ENCODE assay signal across 10 cellular contexts in the genomic region with DNA sequence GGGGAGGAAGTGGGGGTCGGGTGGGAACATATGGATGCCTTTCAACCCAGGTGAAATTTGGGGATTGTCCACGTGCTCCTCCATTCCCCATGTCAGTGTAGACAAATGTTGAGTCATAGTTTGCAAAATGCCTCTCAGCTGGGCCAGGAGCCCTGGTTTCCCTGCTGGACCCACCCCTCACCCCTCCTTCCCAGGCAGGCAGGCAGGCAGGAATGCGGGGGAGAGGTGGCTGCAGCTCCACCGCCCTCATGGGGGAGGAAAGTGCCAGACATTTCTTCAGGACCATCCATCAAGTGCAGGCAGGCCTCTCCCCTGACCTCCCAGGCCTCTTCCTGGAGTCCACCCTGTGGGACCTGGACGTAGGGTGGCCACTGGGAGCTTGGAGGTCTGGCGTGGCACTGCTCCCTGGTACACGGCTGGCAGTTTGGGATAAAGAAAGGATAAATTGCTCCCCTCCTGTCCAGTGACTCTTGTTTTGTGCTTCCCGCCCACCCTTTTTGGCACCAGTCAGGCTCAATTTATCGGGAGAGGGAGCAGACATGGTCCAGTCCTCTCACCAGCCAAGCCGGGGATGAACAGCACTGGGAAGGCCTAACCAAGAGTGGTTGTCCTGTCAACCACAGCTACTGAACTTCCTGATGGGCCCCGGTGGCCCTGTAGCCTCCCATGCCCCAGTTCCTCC. TPM values are rescaled to one million over a fixed set of nuclear protein-coding genes. Genes with fewer than 3 reads are reported as not detected.
DNase-seq lines count a peak whose midpoint lies in the region; FAIRE-seq and TF ChIP-seq lines count a peak whose summit lies in the region.
"Had no signal": no experiment of that assay in that cellular context is flagged by ENCODE, and none has a peak within 500 bp of the region (broad histone marks: within the 10 kb centered on the region; RNA-seq: fewer than 3 reads in every experiment).

No MANE protein-coding gene starts in this region.

- TF ChIP-seq EP300 in H1 (IDR thresholded peaks at IDR 0.05; ENCODE audit: borderline replicate concordance in 1 of 2, low read depth in 2 of 2, low read length in 2 of 2) = no peak

- H3K27ac ChIP-seq in H1 (ENCODE audit: low read depth, low read length) (peak overlapping the region; percentile 35; the same call in 1 of the 2 replicates), mesenchymal stem cell (ENCODE audit: low read length, poor library complexity, severe bottlenecking) (no peak overlapping the region)

- TF ChIP-seq RAD21 in H1 (IDR thresholded peaks at IDR 0.05 in 1 of 2, conservative IDR thresholded peaks at IDR 0.05 in 1 of 2; ENCODE audit: low read depth in 2 of 2, low read length in 2 of 2) = peak; percentile 7 to 9; a peak in 2 of 4 replicates

- peak overlapping the region in 1 of 4 experiments; percentile 6; a peak in 2 of 7 replicates for H3K9ac ChIP-seq in H1 (replicated peaks in 1 of 4; ENCODE audit: extremely low read depth in 1 of 4, low read depth in 3 of 4, low read length in 3 of 4)
- peak overlapping the region; percentile 70 for H3K9ac ChIP-seq in mesenchymal stem cell (ENCODE audit: low read length)

- H3K27me3 Mint-ChIP-seq in type B pancreatic cell = no peaks in the 10 kb centered on the region
- H3K27me3 Mint-ChIP-seq: stimulated activated naive CD8-positive, alpha-beta T cell treated with anti-CD3 and anti-CD28 coated beads, Interleukin-15, Interleukin-2, amounts not matched to agents 100 ng/mL and 50 ng/mL, for 24 hours had no signal

- H3K4me1 Mint-ChIP-seq in type B pancreatic cell (ENCODE audit: unreplicated experiment) = peaks cover 13% of the 10 kb centered on the region

- peak overlapping the region; percentile 72 for H4K91ac ChIP-seq in H1 (replicated peaks; ENCODE audit: insufficient read length, low read length)
- H4K91ac ChIP-seq in mesenchymal stem cell (ENCODE audit: low read length) = peak overlapping the region; percentile 66

- H2AK5ac ChIP-seq in H1 (ENCODE audit: low read depth, low read length) (0 out of 2 replicates have a peak overlapping the region, but pooled peaks have one; percentile 10), mesenchymal stem cell (ENCODE audit: low read length, severe bottlenecking) (no peak overlapping the region)

- H3K27me3 ChIP-seq in H1 (replicated peaks in 1 of 4; ENCODE audit: control insufficient read depth in 3 of 4, extremely low read depth in 1 of 4, insufficient read depth in 3 of 4, low read length in 3 of 4) (no peaks in the 10 kb centered on the region), mesenchymal stem cell (ENCODE audit: control insufficient read depth in 1 of 2, insufficient read depth in 1 of 2, low read length in 2 of 2) (no peaks in the 10 kb centered on the region)

- H3K4me3 Mint-ChIP-seq in type B pancreatic cell = peak overlapping the region; percentile 46
- H3K4me3 Mint-ChIP-seq: stimulated activated naive CD8-positive, alpha-beta T cell treated with anti-CD3 and anti-CD28 coated beads, Interleukin-15, Interleukin-2, amounts not matched to agents 100 ng/mL and 50 ng/mL, for 24 hours had no signal

- POLR2A ChIA-PET in H1 (lab: Charles Lee; ENCODE audit: partially characterized antibody) = interaction anchor here (0.9 to 2.2 kb wide), 15 partner anchors 10 to 266 kb away, joined by 3 to 11 read pairs (median 4); a partner anchor contains a TSS

- no peak for TF ChIP-seq POLR2A in H1 (IDR thresholded peaks at IDR 0.05; ENCODE audit: control extremely low read depth in 1 of 2, low read depth in 2 of 2, low read length in 2 of 2)

- H3K4me1 ChIP-seq in H1 (replicated peaks in 1 of 4; ENCODE audit: control insufficient read depth in 3 of 4, insufficient read depth in 4 of 4, low read length in 3 of 4) = peaks cover 3 to 18% (median 12%) of the 10 kb centered on the region in 4 experiments
- H3K4me1 ChIP-seq in mesenchymal stem cell (ENCODE audit: control insufficient read depth, insufficient read depth, low read depth, low read length) = peaks cover 16% of the 10 kb centered on the region

- H3K23ac ChIP-seq in H1 (ENCODE audit: insufficient read length) (no peak overlapping the region), mesenchymal stem cell (ENCODE audit: low read length in 2 of 2) (no peak overlapping the region)

- DNase-seq in M059J (ENCODE audit: low read depth) = peak; percentile 46
- peak; percentile 23 to 61 for DNase-seq in H1 (ENCODE audit: low read depth in 1 of 2, low spot score in 2 of 2)
- DNase-seq in mesenchymal stem cell = no peak
- DNase-seq in type B pancreatic cell (ENCODE audit: extremely low spot score, unreplicated experiment) = no peak
- no peak for DNase-seq in NCI-H2227 (lab: John Stamatoyannopoulos, UW; ENCODE audit: unreplicated experiment)
- no peak for DNase-seq in NCI-H2029 treated with DMSO at 0.1 percent for 48 hours (lab: John Stamatoyannopoulos, UW)
- DNase-seq in SIG-M5 treated with dmso at 0.1 percent for 504 hours (lab: John Stamatoyannopoulos, UW; ENCODE audit: unreplicated experiment) = no peak
- no peak for DNase-seq in RKO (ENCODE audit: low spot score)
- DNase-seq: NCI-H524 had no signal

- H2BK12ac ChIP-seq in H1 (ENCODE audit: low read depth, low read length) (peak overlapping the region; percentile 83), mesenchymal stem cell (ENCODE audit: low read length in 2 of 2) (peak overlapping the region in 1 of 2 experiments; percentile 23)

- H2AFZ ChIP-seq in H1 (ENCODE audit: low read length) = peak overlapping the region; percentile 4; the same call in 1 of the 2 replicates
- H2AFZ ChIP-seq in mesenchymal stem cell (ENCODE audit: low read depth, low read length) = peak overlapping the region; percentile 93

- peak overlapping the region; percentile 55 for H3K27ac Mint-ChIP-seq in type B pancreatic cell

- H2BK5ac ChIP-seq in H1 (ENCODE audit: low read depth, low read length) = peak overlapping the region; percentile 92
- H2BK5ac ChIP-seq in mesenchymal stem cell (ENCODE audit: low read depth, low read length, poor library complexity, severe bottlenecking) = no peak overlapping the region

- peak overlapping the region; percentile 75 for H4K5ac ChIP-seq in H1 (ENCODE audit: insufficient read length, low read depth, low read length)

- H2BK15ac ChIP-seq in H1 (ENCODE audit: low read length) (peak overlapping the region; percentile 94), mesenchymal stem cell (ENCODE audit: low read depth, poor library complexity, severe bottlenecking) (peak overlapping the region; percentile 60)

- H3K56ac ChIP-seq in H1 (replicated peaks; ENCODE audit: insufficient read length, low read depth, low read length) = no peak overlapping the region

- H3K4me3 ChIP-seq in H1 (ENCODE audit: extremely low read depth in 1 of 4, insufficient read depth in 2 of 4, low read depth in 3 of 4, low read length in 4 of 4) (peak overlapping the region in 1 of 4 experiments; percentile 39; a peak in 1 of 8 replicates), mesenchymal stem cell (ENCODE audit: insufficient read depth in 1 of 2, low read depth in 1 of 2, low read length in 2 of 2) (no peak overlapping the region)

- H3K9me3 ChIP-seq in H1 (ENCODE audit: insufficient read depth in 2 of 2, low read depth in 1 of 2, low read length in 1 of 2) (no peaks in the 10 kb centered on the region), mesenchymal stem cell (ENCODE audit: control insufficient read depth, low read length) (no peaks in the 10 kb centered on the region)

- no peaks in the 10 kb centered on the region for H3K9me3 Mint-ChIP-seq in type B pancreatic cell
- H3K9me3 Mint-ChIP-seq: stimulated activated naive CD8-positive, alpha-beta T cell treated with anti-CD3 and anti-CD28 coated beads, Interleukin-15, Interleukin-2, amounts not matched to agents 100 ng/mL and 50 ng/mL, for 24 hours had no signal

- H4K20me1 ChIP-seq in H1 (replicated peaks in 1 of 2; ENCODE audit: control insufficient read depth in 1 of 2, insufficient read depth in 2 of 2, low read length in 2 of 2) = no peaks in the 10 kb centered on the region

- H4K8ac ChIP-seq in H1 (ENCODE audit: extremely low read depth, insufficient read depth, low read length) (peak overlapping the region; percentile 82), mesenchymal stem cell (ENCODE audit: low read length) (peak overlapping the region; percentile 96)

- H3K36me3 Mint-ChIP-seq in type B pancreatic cell = no peaks in the 10 kb centered on the region

- CTCF ChIA-PET in H1 (lab: Charles Lee; ENCODE audit: partially characterized antibody) = interaction anchor here (0.6 to 3.1 kb wide), 11 partner anchors 9 to 185 kb away, joined by 3 to 17 read pairs (median 4); a partner anchor contains a TSS

- TF ChIP-seq CTCF in H1 (IDR thresholded peaks at IDR 0.05; ENCODE audit: control extremely low read depth in 1 of 3, insufficient read depth in 1 of 3, low read depth in 1 of 3, low read length in 3 of 3) = no peak
- no peak for TF ChIP-seq CTCF in type B pancreatic cell (conservative IDR thresholded peaks at IDR 0.05)

- H3K4ac ChIP-seq in H1 (replicated peaks; ENCODE audit: insufficient read length, low read depth, low read length) (peak overlapping the region; percentile 63), mesenchymal stem cell (ENCODE audit: low read depth in 1 of 2, low read length in 2 of 2) (peak overlapping the region; percentile 17 to 35)

- H3K4me2 ChIP-seq in H1 (ENCODE audit: insufficient read depth in 1 of 2, low read depth in 2 of 2, low read length in 2 of 2) (peak overlapping the region; percentile 49 to 61), mesenchymal stem cell (ENCODE audit: low read length, poor library complexity, severe bottlenecking) (no peak overlapping the region)

- H3K79me1 ChIP-seq in H1 (ENCODE audit: low read depth, low read length) = no peaks in the 10 kb centered on the region
- H3K79me1 ChIP-seq in mesenchymal stem cell (replicated peaks; ENCODE audit: low read length, poor library complexity, severe bottlenecking) = no peaks in the 10 kb centered on the region

- H3K18ac ChIP-seq in H1 (ENCODE audit: extremely low read depth, low read length) (peak overlapping the region; percentile 84), mesenchymal stem cell (ENCODE audit: low read depth in 1 of 2, low read length in 2 of 2) (peak overlapping the region; percentile 53 to 64)

- peak overlapping the region; percentile 91 for H2BK20ac ChIP-seq in H1 (ENCODE audit: low read length)

- H3K23me2 ChIP-seq in H1 (ENCODE audit: low read depth, low read length) = no peaks in the 10 kb centered on the region

- H3K14ac ChIP-seq in H1 (ENCODE audit: insufficient read length) (no peak overlapping the region), mesenchymal stem cell (ENCODE audit: low read length in 2 of 2) (peak overlapping the region in 1 of 2 experiments; percentile 7)

- WGBS in H1 (ENCODE audit: extremely low coverage in 1 of 2, insufficient coverage in 1 of 2, insufficient read length in 1 of 2, insufficient replicate concordance in 2 of 2, low coverage in 1 of 2, low lambda C conversion rate in 2 of 2, missing lambda C conversion rate in 1 of 2), 2 experiments = 63% methylated on average over 10 of the region's 11 CpGs; no CpG with 5 or more reads in 1 of the 2 experiments
- WGBS in mesenchymal stem cell = 65% methylated on average over 10 of the region's 11 CpGs

- H3K36me3 ChIP-seq in H1 (ENCODE audit: control insufficient read depth in 2 of 4, insufficient read depth in 4 of 4, low read length in 3 of 4) = no peaks in the 10 kb centered on the region
- no peaks in the 10 kb centered on the region for H3K36me3 ChIP-seq in mesenchymal stem cell (ENCODE audit: control insufficient read depth in 1 of 2, insufficient read depth in 2 of 2, low read depth in 1 of 2, low read length in 2 of 2)

- H3K79me2 ChIP-seq in H1 (ENCODE audit: control insufficient read depth in 1 of 2, insufficient read depth in 2 of 2, low read length in 2 of 2) = no peaks in the 10 kb centered on the region

- FAIRE-seq in H1 (lab: Jason Lieb, UNC) = no peak

- H2BK120ac ChIP-seq in H1 (replicated peaks; ENCODE audit: low read depth, low read length) = peak overlapping the region; percentile 77
- H2BK120ac ChIP-seq in mesenchymal stem cell (ENCODE audit: low read depth, low read length) = no peak overlapping the region

RNA-seq across cellular contexts. Expression of a gene that starts 18.8 kb away (rescaled TPM):
- total RNA-seq in M059J (2014; rRNA removed; shearing (Covaris generic)) = not detected in 2 replicates
- 11.1 and 13.2 TPM in 2 replicates for total RNA-seq in H1 (2021; fragmentation: NEBNext Ultra II Directional; extraction: Animal tissue kit (Norgen Biotek cat#: 25700))
- 10.5 and 11.7 TPM in 2 replicates for polyA plus RNA-seq in H1 (2011; rRNA removed)
- 9.3 TPM for polyA plus RNA-seq in H1 (2011; cell fraction: cytosol; rRNA removed)
- 27.4 TPM for polyA plus RNA-seq in H1 (2011; cell fraction: nucleus; rRNA removed)
- polyA plus RNA-seq in H1 (2012, experiment 1 of 2) = 13.3 to 18.1 TPM (median 15.8 TPM) in 4 replicates
- 10.9 TPM for polyA plus RNA-seq in H1 (2012, experiment 2 of 2)
- polyA plus RNA-seq in H1 (2013, experiment 1 of 2) = 7.8 TPM
- polyA plus RNA-seq in H1 (2013, experiment 2 of 2) = 7.8 TPM
- polyA minus RNA-seq in H1 (2011; rRNA and poly(A)+ RNA removed) = 10.5 and 14.8 TPM in 2 replicates
- 6.9 TPM for polyA minus RNA-seq in H1 (2011; cell fraction: cytosol; rRNA and poly(A)+ RNA removed)
- polyA minus RNA-seq in H1 (2011; cell fraction: nucleus; rRNA and poly(A)+ RNA removed) = 5.0 TPM
- polyA plus RNA-seq in mesenchymal stem cell (2013, experiment 1 of 2) = 0.04 TPM
- 0.07 TPM for polyA plus RNA-seq in mesenchymal stem cell (2013, experiment 2 of 2)
- 2.2 and 2.4 TPM in 2 replicates for total RNA-seq in type B pancreatic cell (ENCODE audit: low replicate concordance)

RNA-seq across cellular contexts. Expression of a gene that starts 26.5 kb away (rescaled TPM):
- total RNA-seq in M059J (2014; rRNA removed; shearing (Covaris generic)) = 278 and 330 TPM in 2 replicates
- 387 and 389 TPM in 2 replicates for total RNA-seq in H1 (2021; fragmentation: NEBNext Ultra II Directional; extraction: Animal tissue kit (Norgen Biotek cat#: 25700))
- 290 and 474 TPM in 2 replicates for polyA plus RNA-seq in H1 (2011; rRNA removed)
- polyA plus RNA-seq in H1 (2011; cell fraction: cytosol; rRNA removed) = 426 TPM
- 272 TPM for polyA plus RNA-seq in H1 (2011; cell fraction: nucleus; rRNA removed)
- polyA plus RNA-seq in H1 (2012, experiment 1 of 2) = 390 to 458 TPM (median 400 TPM) in 4 replicates
- 170 TPM for polyA plus RNA-seq in H1 (2012, experiment 2 of 2)
- 273 TPM for polyA plus RNA-seq in H1 (2013, experiment 1 of 2)
- 279 TPM for polyA plus RNA-seq in H1 (2013, experiment 2 of 2)
- polyA minus RNA-seq in H1 (2011; rRNA and poly(A)+ RNA removed) = 466 and 520 TPM in 2 replicates
- 167 TPM for polyA minus RNA-seq in H1 (2011; cell fraction: cytosol; rRNA and poly(A)+ RNA removed)
- 136 TPM for polyA minus RNA-seq in H1 (2011; cell fraction: nucleus; rRNA and poly(A)+ RNA removed)
- 125 TPM for polyA plus RNA-seq in mesenchymal stem cell (2013, experiment 1 of 2)
- polyA plus RNA-seq in mesenchymal stem cell (2013, experiment 2 of 2) = 126 TPM
- total RNA-seq in type B pancreatic cell (ENCODE audit: low replicate concordance) = 241 and 291 TPM in 2 replicates

RNA-seq across cellular contexts. Expression of a gene that starts 30.5 kb away (rescaled TPM):
- total RNA-seq in M059J (2014; rRNA removed; shearing (Covaris generic)) = 21.4 and 37.0 TPM in 2 replicates
- 63.2 and 66.8 TPM in 2 replicates for total RNA-seq in H1 (2021; fragmentation: NEBNext Ultra II Directional; extraction: Animal tissue kit (Norgen Biotek cat#: 25700))
- 86.9 and 93.2 TPM in 2 replicates for polyA plus RNA-seq in H1 (2011; rRNA removed)
- polyA plus RNA-seq in H1 (2011; cell fraction: cytosol; rRNA removed) = 46.3 TPM
- 184 TPM for polyA plus RNA-seq in H1 (2011; cell fraction: nucleus; rRNA removed)
- 58.2 to 67.1 TPM (median 62.7 TPM) in 4 replicates for polyA plus RNA-seq in H1 (2012, experiment 1 of 2)
- polyA plus RNA-seq in H1 (2012, experiment 2 of 2) = 30.6 TPM
- polyA plus RNA-seq in H1 (2013, experiment 1 of 2) = 36.2 TPM
- 32.5 TPM for polyA plus RNA-seq in H1 (2013, experiment 2 of 2)
- polyA minus RNA-seq in H1 (2011; rRNA and poly(A)+ RNA removed) = 87.6 and 105 TPM in 2 replicates
- polyA minus RNA-seq in H1 (2011; cell fraction: cytosol; rRNA and poly(A)+ RNA removed) = 33.4 TPM
- polyA minus RNA-seq in H1 (2011; cell fraction: nucleus; rRNA and poly(A)+ RNA removed) = 71.9 TPM
- polyA plus RNA-seq in mesenchymal stem cell (2013, experiment 1 of 2) = 23.0 TPM
- polyA plus RNA-seq in mesenchymal stem cell (2013, experiment 2 of 2) = 21.1 TPM
- total RNA-seq in type B pancreatic cell (ENCODE audit: low replicate concordance) = 70.3 and 90.8 TPM in 2 replicates

RNA-seq across cellular contexts. Expression of a gene that starts 38.8 kb away (rescaled TPM):
- 72.6 and 90.2 TPM in 2 replicates for total RNA-seq in M059J (2014; rRNA removed; shearing (Covaris generic))
- 22.3 and 25.7 TPM in 2 replicates for total RNA-seq in H1 (2021; fragmentation: NEBNext Ultra II Directional; extraction: Animal tissue kit (Norgen Biotek cat#: 25700))
- polyA plus RNA-seq in H1 (2011; rRNA removed) = 24.7 and 31.1 TPM in 2 replicates
- polyA plus RNA-seq in H1 (2011; cell fraction: cytosol; rRNA removed) = 31.6 TPM
- polyA plus RNA-seq in H1 (2011; cell fraction: nucleus; rRNA removed) = 19.0 TPM
- polyA plus RNA-seq in H1 (2012, experiment 1 of 2) = 23.7 to 26.6 TPM (median 26.2 TPM) in 4 replicates
- 25.9 TPM for polyA plus RNA-seq in H1 (2012, experiment 2 of 2)
- polyA plus RNA-seq in H1 (2013, experiment 1 of 2) = 26.4 TPM
- polyA plus RNA-seq in H1 (2013, experiment 2 of 2) = 27.2 TPM
- 10.0 and 13.1 TPM in 2 replicates for polyA minus RNA-seq in H1 (2011; rRNA and poly(A)+ RNA removed)
- 14.7 TPM for polyA minus RNA-seq in H1 (2011; cell fraction: cytosol; rRNA and poly(A)+ RNA removed)
- 14.0 TPM for polyA minus RNA-seq in H1 (2011; cell fraction: nucleus; rRNA and poly(A)+ RNA removed)
- 48.6 TPM for polyA plus RNA-seq in mesenchymal stem cell (2013, experiment 1 of 2)
- 47.9 TPM for polyA plus RNA-seq in mesenchymal stem cell (2013, experiment 2 of 2)
- total RNA-seq in type B pancreatic cell (ENCODE audit: low replicate concordance) = 28.2 and 40.3 TPM in 2 replicates

Comparison
In these comparisons a context has a peak if more than half of its experiments do, and no peak if none do; other contexts are left out.
1. DNase-seq: peak in M059J (single experiment) and H1 (2 of 2); none in mesenchymal stem cell (single experiment), type B pancreatic cell (single experiment), NCI-H2227 (single experiment), NCI-H2029 treated with DMSO at 0.1 percent for 48 hours (single experiment), SIG-M5 treated with dmso at 0.1 percent for 504 hours (single experiment) and RKO (single experiment).